In the genomic region with DNA sequence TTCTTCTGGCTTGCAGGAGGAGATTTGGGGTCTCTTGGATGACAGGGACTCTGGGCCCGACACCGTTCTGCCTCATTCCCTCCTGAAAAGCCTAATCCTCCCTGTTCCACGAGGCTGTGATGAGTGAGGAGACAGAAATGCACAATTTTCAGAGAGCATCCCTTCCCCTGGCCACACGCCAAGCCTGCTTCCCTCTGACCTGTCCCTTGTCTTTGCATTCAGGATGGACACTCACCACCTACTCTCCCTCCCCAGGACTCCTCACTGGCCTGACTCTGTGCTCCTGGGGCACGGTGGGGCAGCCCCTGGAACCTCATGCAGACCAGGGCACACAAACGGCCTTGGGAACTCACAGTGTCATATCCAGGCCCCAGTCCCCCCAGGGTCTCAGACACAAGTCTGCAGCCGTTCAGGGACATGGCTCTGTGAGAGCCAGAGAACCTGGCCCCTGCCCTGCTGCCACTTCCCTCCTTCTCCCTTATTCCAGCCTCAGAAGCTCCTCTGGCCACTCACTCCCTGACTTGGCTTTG, we compare ENCODE assay signal across 26 cellular contexts. TPM values are rescaled to one million over a fixed set of nuclear protein-coding genes. Genes with fewer than 3 reads are reported as not detected.
DNase-seq lines count a peak whose midpoint lies in the region; ATAC-seq, FAIRE-seq and TF ChIP-seq lines count a peak whose summit lies in the region.
"Had no signal": no experiment of that assay in that cellular context is flagged by ENCODE, and none has a peak within 500 bp of the region (broad histone marks: within the 10 kb centered on the region; RNA-seq: fewer than 3 reads in every experiment).

No MANE protein-coding gene starts in this region.

- no peak overlapping the region for H3K27ac ChIP-seq in K562 (ENCODE audit: extremely low read depth, low read depth, low read length)
- H3K27ac ChIP-seq: C4-2B, GM23248, HL-60 had no signal

- H3K27ac Mint-ChIP-seq in neural crest cell (ENCODE audit: unreplicated experiment) (peak overlapping the region; percentile 24), chondrocyte (ENCODE audit: unreplicated experiment) (no peak overlapping the region)
- H3K27ac Mint-ChIP-seq: CD4-positive, alpha-beta T cell; HFFc6 had no signal

- no peaks in the 10 kb centered on the region for H3K9me1 ChIP-seq in K562 (ENCODE audit: control insufficient read depth, insufficient read depth, low read length)

- no peak overlapping the region for H2AFZ ChIP-seq in K562 (ENCODE audit: low read depth, low read length)
- H2AFZ ChIP-seq: GM23248 had no signal

- no peaks in the 10 kb centered on the region for H3K36me3 ChIP-seq in K562 (ENCODE audit: control insufficient read depth, insufficient read depth, low read length)

- POLR2A ChIA-PET in K562 (lab: Yijun Ruan, JAX) = no interaction called here

- no peak overlapping the region for H3K4me2 ChIP-seq in K562 (ENCODE audit: insufficient read depth, low read length)

- TF ChIP-seq CTCF in K562 (IDR thresholded peaks at IDR 0.05 in 2 of 3, conservative IDR thresholded peaks at IDR 0.05 in 1 of 3; ENCODE audit: insufficient read depth in 2 of 3, low read depth in 1 of 3, low read length in 3 of 3) (no peak), neural crest cell (conservative IDR thresholded peaks at IDR 0.05) (no peak), chondrocyte (IDR thresholded peaks at IDR 0.05) (no peak)

- H3K9me3 Mint-ChIP-seq in neural crest cell (no peaks in the 10 kb centered on the region), chondrocyte (ENCODE audit: low read depth) (peaks cover 6% of the 10 kb centered on the region)
- H3K9me3 Mint-ChIP-seq: CD4-positive, alpha-beta T cell had no signal

- H3K4me3 Mint-ChIP-seq in neural crest cell (no peak overlapping the region), chondrocyte (ENCODE audit: unreplicated experiment) (no peak overlapping the region)
- H3K4me3 Mint-ChIP-seq: CD4-positive, alpha-beta T cell; HFFc6 had no signal

- intact Hi-C loops in K562 (cut with micrococcal nuclease) = loop anchor here (10.0 kb wide), 3 partner anchors 105 to 645 kb away; no protein-coding TSS in a partner anchor

- no TSS peak for BruUV-seq in K562 (replicated peaks; lab: Mats Ljungman, UMichigan)

- TF ChIP-seq POLR2A in K562 (conservative IDR thresholded peaks at IDR 0.05) = no peak
- TF ChIP-seq POLR2A in GM12892 (IDR thresholded peaks at IDR 0.05; ENCODE audit: low read depth, low read length) = no peak
- no peak for TF ChIP-seq POLR2A in GM18505 (IDR thresholded peaks at IDR 0.05; ENCODE audit: borderline replicate concordance, extremely low read depth, insufficient read depth, insufficient read length)

- DNase-seq in GM03348 (ENCODE audit: low spot score) (peak; percentile 1), K562 (ENCODE audit: extremely low read depth in 1 of 4, low spot score in 3 of 4) (peak in 1 of 4 experiments; percentile 3), neural crest cell (ENCODE audit: low read depth, low spot score) (no peak), GM12892 (ENCODE audit: insufficient read length) (no peak), chondrocyte (ENCODE audit: low spot score) (no peak)
- DNase-seq: ACHN; AML-193; Caco-2; CD4-positive, alpha-beta T cell; DMS153; DMS79; GDM1; GM23248; HFFc6 had no signal

- TF ChIP-seq EP300 in K562 (IDR thresholded peaks at IDR 0.05; ENCODE audit: low read length) = no peak

- WGBS in K562 (ENCODE audit: insufficient coverage, low coverage, missing lambda C conversion rate) = 1% methylated on average over 7 of the region's 7 CpGs

- peaks cover 8 to 24% of the 10 kb centered on the region in 2 experiments; a peak in 2 of 5 replicates for H3K27me3 ChIP-seq in K562 (ENCODE audit: control insufficient read depth in 2 of 2, insufficient read depth in 2 of 2, low read length in 2 of 2)

- in situ Hi-C loops in K562 (cut with MboI) = loop anchor here (5.0 to 10.0 kb wide), 3 partner anchors 93 to 648 kb away; no protein-coding TSS in a partner anchor

- CTCF ChIA-PET in K562 (lab: Yijun Ruan, JAX; ENCODE audit: low intra/inter-chr PET ratio) = no interaction called here

- H3K9me3 ChIP-seq in K562 (replicated peaks; ENCODE audit: control insufficient read depth, insufficient read depth, low read depth, low read length) = no peaks in the 10 kb centered on the region
- H3K9me3 ChIP-seq: Caco-2 had no signal

- no peaks in the 10 kb centered on the region for H3K36me3 Mint-ChIP-seq in neural crest cell (ENCODE audit: low read depth)
- no peaks in the 10 kb centered on the region for H3K36me3 Mint-ChIP-seq in chondrocyte (ENCODE audit: low read depth)

- peaks cover 40% of the 10 kb centered on the region for H3K27me3 Mint-ChIP-seq in neural crest cell (ENCODE audit: low read depth)
- H3K27me3 Mint-ChIP-seq in chondrocyte (ENCODE audit: low read depth) = peaks cover 8% of the 10 kb centered on the region

- FAIRE-seq in K562 (lab: Jason Lieb, UNC) (no peak), GM12892 (lab: Jason Lieb, UNC) (no peak)
- FAIRE-seq: D721Med, GM12878, GM18507, H54 had no signal

- H3K4me1 Mint-ChIP-seq in neural crest cell = no peaks in the 10 kb centered on the region
- no peaks in the 10 kb centered on the region for H3K4me1 Mint-ChIP-seq in chondrocyte (ENCODE audit: low read depth)

- no peak; the same call in 2 of the 3 replicates for ATAC-seq in K562
- ATAC-seq in GM18505 (IDR thresholded peaks at IDR 0.05; ENCODE audit: unreplicated experiment) = no peak
- ATAC-seq: GM12878, HCT116 had no signal

- no peak overlapping the region for H3K4me3 ChIP-seq in K562
- H3K4me3 ChIP-seq: GM12878, GM23248 had no signal

- no peaks in the 10 kb centered on the region for H4K20me1 ChIP-seq in K562 (replicated peaks; ENCODE audit: control insufficient read depth, insufficient read depth, low read length)

- H3K79me2 ChIP-seq in K562 (ENCODE audit: control insufficient read depth, insufficient read depth, low read length) = no peaks in the 10 kb centered on the region

- no peak overlapping the region for H3K9ac ChIP-seq in K562 (ENCODE audit: insufficient read depth in 1 of 2, low read depth in 2 of 2, low read length in 2 of 2)
- H3K9ac ChIP-seq: GM23248 had no signal

- H3K4me1 ChIP-seq in K562 (replicated peaks in 1 of 2; ENCODE audit: control insufficient read depth in 2 of 2, insufficient read depth in 2 of 2, low read length in 2 of 2) = no peaks in the 10 kb centered on the region
- H3K4me1 ChIP-seq: Caco-2 had no signal

- TF ChIP-seq RAD21 in K562 (CRISPR knock-in tag; conservative IDR thresholded peaks at IDR 0.05 in 1 of 2, IDR thresholded peaks at IDR 0.05 in 1 of 2) = no peak

RNA-seq across cellular contexts. Expression of a gene that starts 3.5 kb away (rescaled TPM):
- total RNA-seq in K562 (2011; cell fraction: chromatin; rRNA removed; ENCODE audit: low replicate concordance) = not detected in 2 replicates
- not detected in 2 replicates for total RNA-seq in K562 (2011; cell fraction: nucleolus; rRNA removed)
- not detected in 2 replicates for total RNA-seq in K562 (2011; cell fraction: nucleoplasm; rRNA removed)
- total RNA-seq in K562 (2014; rRNA removed) (not detected in 2 replicates), K562 (2014; rRNA removed; fragmentation: Illumina TruSeq; extraction: Trizol) (not detected in 2 replicates), K562 (2015; rRNA removed; fragmentation: Illumina TruSeq; extraction: Trizol) (not detected in 2 replicates), K562 (2021) (not detected in 2 replicates), neural crest cell (not detected in 2 replicates), chondrocyte (not detected in 3 replicates)
- polyA plus RNA-seq in K562 (2011; rRNA removed) (not detected in 2 replicates), K562 (2014; fragmentation: Illumina TruSeq; extraction: Trizol) (not detected in 2 replicates), K562 (2014; fragmentation: Nextera tagmentation; extraction: Ambion mirVana) (not detected), K562 (2014; rRNA removed) (not detected in 2 replicates)
- polyA plus RNA-seq in K562 (2011; cell fraction: cytosol; rRNA removed) = not detected in 2 replicates
- not detected in 2 replicates for polyA plus RNA-seq in K562 (2011; cell fraction: nucleus; rRNA removed)
- not detected in 2 replicates for polyA plus RNA-seq in K562 (2012)
- polyA minus RNA-seq in K562 (2011; rRNA and poly(A)+ RNA removed) = not detected in 2 replicates
- polyA minus RNA-seq in K562 (2011; cell fraction: cytosol; rRNA and poly(A)+ RNA removed) = not detected in 2 replicates
- not detected in 2 replicates for polyA minus RNA-seq in K562 (2011; cell fraction: nucleus; rRNA and poly(A)+ RNA removed)
- polyA plus RNA-seq in GM12892 (2012; ENCODE audit: missing spikeins) = not detected
- total RNA-seq: A172; Caco-2; CD4-positive, alpha-beta T cell; Daoy; GM12878; GM23248; HFFc6; HT1080 had no signal
- polyA plus RNA-seq: BJ, GM12878, GM23248 had no signal

RNA-seq across cellular contexts. Expression of a gene that starts 21.2 kb away (rescaled TPM):
- not detected in 2 replicates for total RNA-seq in K562 (2011; cell fraction: chromatin; rRNA removed; ENCODE audit: low replicate concordance)
- total RNA-seq in K562 (2011; cell fraction: nucleolus; rRNA removed) = not detected in 2 replicates
- not detected in 2 replicates for total RNA-seq in K562 (2011; cell fraction: nucleoplasm; rRNA removed)
- total RNA-seq in K562 (2014; rRNA removed) (not detected in 2 replicates), K562 (2014; rRNA removed; fragmentation: Illumina TruSeq; extraction: Trizol) (not detected in 2 replicates), K562 (2015; rRNA removed; fragmentation: Illumina TruSeq; extraction: Trizol) (not detected in 2 replicates), K562 (2021) (not detected in 2 replicates), neural crest cell (not detected in 2 replicates), chondrocyte (not detected in 3 replicates)
- polyA plus RNA-seq in K562 (2011; rRNA removed) (not detected in 2 replicates), K562 (2014; fragmentation: Illumina TruSeq; extraction: Trizol) (not detected in 2 replicates), K562 (2014; fragmentation: Nextera tagmentation; extraction: Ambion mirVana) (not detected), K562 (2014; rRNA removed) (not detected in 2 replicates)
- not detected in 2 replicates for polyA plus RNA-seq in K562 (2011; cell fraction: cytosol; rRNA removed)
- not detected in 2 replicates for polyA plus RNA-seq in K562 (2011; cell fraction: nucleus; rRNA removed)
- polyA plus RNA-seq in K562 (2012) = not detected in 2 replicates
- not detected in 2 replicates for polyA minus RNA-seq in K562 (2011; rRNA and poly(A)+ RNA removed)
- not detected in 2 replicates for polyA minus RNA-seq in K562 (2011; cell fraction: cytosol; rRNA and poly(A)+ RNA removed)
- polyA minus RNA-seq in K562 (2011; cell fraction: nucleus; rRNA and poly(A)+ RNA removed) = not detected in 2 replicates
- polyA plus RNA-seq in GM12892 (2012; ENCODE audit: missing spikeins) = not detected
- total RNA-seq: A172; Caco-2; CD4-positive, alpha-beta T cell; Daoy; GM12878; GM23248; HFFc6; HT1080 had no signal
- polyA plus RNA-seq: BJ, GM12878, GM23248 had no signal

RNA-seq across cellular contexts. Expression of a gene that starts 24.0 kb away (rescaled TPM):
- not detected in 2 replicates for total RNA-seq in K562 (2011; cell fraction: chromatin; rRNA removed; ENCODE audit: low replicate concordance)
- not detected in 2 replicates for total RNA-seq in K562 (2011; cell fraction: nucleolus; rRNA removed)
- not detected in 2 replicates for total RNA-seq in K562 (2011; cell fraction: nucleoplasm; rRNA removed)
- total RNA-seq in K562 (2014; rRNA removed) (not detected in 2 replicates), K562 (2014; rRNA removed; fragmentation: Illumina TruSeq; extraction: Trizol) (not detected in 2 replicates), K562 (2015; rRNA removed; fragmentation: Illumina TruSeq; extraction: Trizol) (not detected in 2 replicates), K562 (2021) (not detected in 2 replicates), neural crest cell (not detected in 2 replicates), chondrocyte (not detected in 3 replicates)
- polyA plus RNA-seq in K562 (2011; rRNA removed) (not detected in 2 replicates), K562 (2014; fragmentation: Illumina TruSeq; extraction: Trizol) (not detected in 2 replicates), K562 (2014; fragmentation: Nextera tagmentation; extraction: Ambion mirVana) (under 1 TPM in 1 of 2 experiments, not detected in 1; 0.03 TPM), K562 (2014; rRNA removed) (0.08 and 0.16 TPM in 2 replicates)
- polyA plus RNA-seq in K562 (2011; cell fraction: cytosol; rRNA removed) = not detected in 2 replicates
- not detected in 2 replicates for polyA plus RNA-seq in K562 (2011; cell fraction: nucleus; rRNA removed)
- polyA plus RNA-seq in K562 (2012) = 0.12 and 2.7 TPM in 2 replicates
- polyA minus RNA-seq in K562 (2011; rRNA and poly(A)+ RNA removed) = not detected in 2 replicates
- not detected in 2 replicates for polyA minus RNA-seq in K562 (2011; cell fraction: cytosol; rRNA and poly(A)+ RNA removed)
- not detected in 2 replicates for polyA minus RNA-seq in K562 (2011; cell fraction: nucleus; rRNA and poly(A)+ RNA removed)
- polyA plus RNA-seq in GM12892 (2012; ENCODE audit: missing spikeins) = not detected
- total RNA-seq: A172; Caco-2; CD4-positive, alpha-beta T cell; Daoy; GM12878; GM23248; HFFc6; HT1080 had no signal
- polyA plus RNA-seq: GM12878, GM23248 had no signal

RNA-seq across cellular contexts. Expression of a gene that starts 54.1 kb away (rescaled TPM):
- total RNA-seq in K562 (2011; cell fraction: chromatin; rRNA removed; ENCODE audit: low replicate concordance) = not detected in 2 replicates
- total RNA-seq in K562 (2011; cell fraction: nucleolus; rRNA removed) = not detected in 2 replicates
- total RNA-seq in K562 (2011; cell fraction: nucleoplasm; rRNA removed) = not detected in 2 replicates
- total RNA-seq in K562 (2014; rRNA removed) = not detected in 2 replicates
- total RNA-seq in K562 (2014; rRNA removed; fragmentation: Illumina TruSeq; extraction: Trizol) = not detected in 2 replicates
- not detected in 2 replicates for total RNA-seq in K562 (2015; rRNA removed; fragmentation: Illumina TruSeq; extraction: Trizol)
- not detected in 2 replicates for total RNA-seq in K562 (2021)
- not detected in 2 replicates for polyA plus RNA-seq in K562 (2011; rRNA removed)
- not detected in 2 replicates for polyA plus RNA-seq in K562 (2011; cell fraction: cytosol; rRNA removed)
- polyA plus RNA-seq in K562 (2011; cell fraction: nucleus; rRNA removed) = not detected in 2 replicates
- not detected in 2 replicates for polyA plus RNA-seq in K562 (2012)
- polyA plus RNA-seq in K562 (2014; fragmentation: Illumina TruSeq; extraction: Trizol) = not detected in 2 replicates
- polyA plus RNA-seq in K562 (2014; fragmentation: Nextera tagmentation; extraction: Ambion mirVana) = not detected
- not detected in 2 replicates for polyA plus RNA-seq in K562 (2014; rRNA removed)
- not detected in 2 replicates for polyA minus RNA-seq in K562 (2011; rRNA and poly(A)+ RNA removed)
- polyA minus RNA-seq in K562 (2011; cell fraction: cytosol; rRNA and poly(A)+ RNA removed) = not detected in 2 replicates
- polyA minus RNA-seq in K562 (2011; cell fraction: nucleus; rRNA and poly(A)+ RNA removed) = not detected in 2 replicates
- not detected in 2 replicates for total RNA-seq in neural crest cell
- not detected for polyA plus RNA-seq in GM12892 (2012; ENCODE audit: missing spikeins)
- total RNA-seq in chondrocyte = not detected in 3 replicates
- total RNA-seq: A172; Caco-2; CD4-positive, alpha-beta T cell; Daoy; GM12878; GM23248; HFFc6; HT1080 had no signal
- polyA plus RNA-seq: BJ, GM12878, GM23248 had no signal
